ENCODE assay signal across 12 cellular contexts in genomic region chr1:32801096-32801713, GRCh38. TPM values are rescaled to one million over a fixed set of nuclear protein-coding genes. Genes with fewer than 3 reads are reported as not detected.
DNase-seq lines count a peak whose midpoint lies in the region; ATAC-seq, FAIRE-seq and TF ChIP-seq lines count a peak whose summit lies in the region.
"Had no signal": no experiment of that assay in that cellular context is flagged by ENCODE, and none has a peak within 500 bp of the region (broad histone marks: within the 10 kb centered on the region; RNA-seq: fewer than 3 reads in every experiment).

No MANE protein-coding gene starts in this region.

- DNase-seq in IMR-90 (peak; percentile 90), WTC11 (ENCODE audit: low spot score) (no peak), astrocyte (ENCODE audit: low read depth) (peak; percentile 91), osteocyte (ENCODE audit: extremely low spot score, unreplicated experiment) (no peak), erythroblast (lab: John Stamatoyannopoulos, UW) (no peak), SW 1271 (lab: John Stamatoyannopoulos, UW) (no peak)
- DNase-seq: anterior cingulate cortex, lower lobe of right lung had no signal

- H3K4me1 Mint-ChIP-seq in WTC11: no peaks in the 10 kb centered on the region
- peaks cover 21% of the 10 kb centered on the region for H3K4me1 Mint-ChIP-seq in astrocyte (ENCODE audit: low read depth, unreplicated experiment)
- peaks cover 36% of the 10 kb centered on the region for H3K4me1 Mint-ChIP-seq in osteocyte (ENCODE audit: unreplicated experiment)

- no peak for TF ChIP-seq RAD21 in IMR-90 (IDR thresholded peaks at IDR 0.05; ENCODE audit: low read length)

- H2AFZ ChIP-seq in IMR-90 (replicated peaks; ENCODE audit: low read length, poor library complexity) (no peak overlapping the region), astrocyte (ENCODE audit: low read depth, low read length) (no peak overlapping the region)

- no peak overlapping the region for H3K4me3 ChIP-seq in IMR-90 (ENCODE audit: insufficient read depth, low read depth, low read length)
- peak overlapping the region; percentile 13 for H3K4me3 ChIP-seq in astrocyte (ENCODE audit: insufficient read depth, low read depth, low read length)
- H3K4me3 ChIP-seq: K562, lower lobe of right lung, right atrium auricular region had no signal

- no peak overlapping the region for H4K91ac ChIP-seq in IMR-90 (ENCODE audit: insufficient read depth, low read depth, low read length)

- H3K79me1 ChIP-seq in IMR-90 (ENCODE audit: low read depth in 1 of 2, low read length in 2 of 2): peaks cover 28 to 58% of the 10 kb centered on the region in 2 experiments

- ATAC-seq in IMR-90 (ENCODE audit: low read depth) (peak; percentile 61), WTC11 (no peak), HG03354 (IDR thresholded peaks at IDR 0.05; ENCODE audit: poor library complexity, severe bottlenecking, unreplicated experiment) (no peak), SK-N-SH treated with all-trans-retinoic acid at 6 μM for 48 hours (no peak)
- ATAC-seq: lower lobe of right lung had no signal

- H3K9me3 Mint-ChIP-seq in WTC11: peaks cover 8% of the 10 kb centered on the region
- H3K9me3 Mint-ChIP-seq in astrocyte (ENCODE audit: unreplicated experiment): no peaks in the 10 kb centered on the region
- H3K9me3 Mint-ChIP-seq in osteocyte (ENCODE audit: unreplicated experiment): no peaks in the 10 kb centered on the region

- peak; percentile 86 for FAIRE-seq in astrocyte (lab: Jason Lieb, UNC)
- FAIRE-seq: K562 had no signal

- H4K20me1 ChIP-seq in IMR-90 (ENCODE audit: insufficient read depth, low read length) (peaks cover 50% of the 10 kb centered on the region), astrocyte (ENCODE audit: insufficient read depth, low read length) (peaks cover 8% of the 10 kb centered on the region)

- intact Hi-C loops in IMR-90 (cut with micrococcal nuclease): no loop called here

- H3K18ac ChIP-seq in IMR-90 (ENCODE audit: low read depth, low read length): peak overlapping the region; percentile 26; the same call in 1 of the 2 replicates

- TF ChIP-seq CTCF in IMR-90 (conservative IDR thresholded peaks at IDR 0.05; ENCODE audit: low read depth, low read length): no peak
- no peak for TF ChIP-seq CTCF in WTC11 (IDR thresholded peaks at IDR 0.05)
- TF ChIP-seq CTCF in astrocyte (IDR thresholded peaks at IDR 0.05; ENCODE audit: insufficient read depth, low read depth, low read length): no peak
- TF ChIP-seq CTCF in osteocyte (IDR thresholded peaks at IDR 0.05): no peak

- dilution Hi-C loops in IMR-90 (cut with HindIII; ENCODE audit: low sequenced_read_pairs, unreplicated experiment): no loop called here

- no peak overlapping the region for H4K5ac ChIP-seq in IMR-90 (ENCODE audit: low read depth, low read length)

- H2AK9ac ChIP-seq in IMR-90 (replicated peaks; ENCODE audit: low read depth, low read length, poor library complexity): no peak overlapping the region

- TF ChIP-seq POLR2A in IMR-90 (IDR thresholded peaks at IDR 0.05; ENCODE audit: low read depth, low read length): no peak
- TF ChIP-seq POLR2A in erythroblast (IDR thresholded peaks at IDR 0.05; ENCODE audit: low read length): no peak

- peaks cover 33% of the 10 kb centered on the region for H3K79me2 ChIP-seq in astrocyte (ENCODE audit: insufficient read depth, low read length)

- peaks cover 70% of the 10 kb centered on the region for H3K36me3 Mint-ChIP-seq in WTC11
- peaks cover 38% of the 10 kb centered on the region for H3K36me3 Mint-ChIP-seq in astrocyte (ENCODE audit: low read depth, unreplicated experiment)
- peaks cover 50% of the 10 kb centered on the region for H3K36me3 Mint-ChIP-seq in osteocyte (ENCODE audit: unreplicated experiment)

- no peaks in the 10 kb centered on the region for H3K9me3 ChIP-seq in IMR-90 (ENCODE audit: control insufficient read depth, insufficient read depth, low read length)
- H3K9me3 ChIP-seq in astrocyte (ENCODE audit: insufficient read depth, low read depth, low read length): no peaks in the 10 kb centered on the region
- H3K9me3 ChIP-seq: lower lobe of right lung, right atrium auricular region had no signal

- POLR2A ChIA-PET in IMR-90 (lab: Charles Lee; ENCODE audit: unreplicated experiment) (no interaction called here), WTC11 (lab: Charles Lee) (no interaction called here)

- H3K4me2 ChIP-seq in IMR-90 (ENCODE audit: low read depth, low read length): peak overlapping the region; percentile 56; the same call in 1 of the 2 replicates
- peak overlapping the region; percentile 65 for H3K4me2 ChIP-seq in astrocyte (ENCODE audit: low read length)

- H3K27me3 ChIP-seq in IMR-90 (ENCODE audit: control insufficient read depth, insufficient read depth, low read length) (no peaks in the 10 kb centered on the region), astrocyte (ENCODE audit: insufficient read depth, low read length) (no peaks in the 10 kb centered on the region)
- H3K27me3 ChIP-seq: right atrium auricular region had no signal

- H2BK120ac ChIP-seq in IMR-90 (ENCODE audit: low read depth, low read length): no peak overlapping the region

- H2BK15ac ChIP-seq in IMR-90 (ENCODE audit: low read depth, low read length): no peak overlapping the region

- peak overlapping the region; percentile 12; the same call in 1 of the 2 replicates for H2AK5ac ChIP-seq in IMR-90 (ENCODE audit: low read depth, low read length)

- H3K9me1 ChIP-seq in IMR-90 (ENCODE audit: insufficient read depth, low read length): no peaks in the 10 kb centered on the region; the same call in 1 of the 2 replicates

- H3K27me3 Mint-ChIP-seq in WTC11 (ENCODE audit: low read depth) (no peaks in the 10 kb centered on the region), astrocyte (ENCODE audit: low read depth, unreplicated experiment) (no peaks in the 10 kb centered on the region), osteocyte (ENCODE audit: unreplicated experiment) (no peaks in the 10 kb centered on the region)

- CTCF ChIA-PET in IMR-90 (lab: Yijun Ruan, JAX) (no interaction called here), WTC11 (lab: Charles Lee) (no interaction called here)

- H3K23ac ChIP-seq in IMR-90 (ENCODE audit: low read depth, low read length): no peak overlapping the region

- peaks cover 18% of the 10 kb centered on the region; the same call in 1 of the 2 replicates for H3K4me1 ChIP-seq in IMR-90 (ENCODE audit: control insufficient read depth, insufficient read depth, low read length)
- peaks cover 46% of the 10 kb centered on the region for H3K4me1 ChIP-seq in astrocyte (ENCODE audit: insufficient read depth, low read length)
- H3K4me1 ChIP-seq: right atrium auricular region had no signal

- no peak overlapping the region for H3K4ac ChIP-seq in IMR-90 (ENCODE audit: low read depth, low read length)

- H2BK5ac ChIP-seq in IMR-90 (ENCODE audit: low read depth, low read length, poor library complexity, severe bottlenecking): peak overlapping the region; percentile 81

- no peak overlapping the region for H3K56ac ChIP-seq in IMR-90 (ENCODE audit: extremely low read depth, insufficient read depth, low read length)

- no peak overlapping the region for H3K4me3 Mint-ChIP-seq in WTC11
- no peak overlapping the region for H3K4me3 Mint-ChIP-seq in astrocyte (ENCODE audit: unreplicated experiment)
- H3K4me3 Mint-ChIP-seq in osteocyte (ENCODE audit: unreplicated experiment): no peak overlapping the region

- H3K27ac Mint-ChIP-seq in WTC11 (peak overlapping the region; percentile 23; the same call in 1 of the 2 replicates), astrocyte (ENCODE audit: unreplicated experiment) (peak overlapping the region; percentile 23), osteocyte (ENCODE audit: unreplicated experiment) (peak overlapping the region; percentile 38)

- BruUV-seq in IMR-90 (replicated peaks; lab: Mats Ljungman, UMichigan): no TSS peak

- H3K9ac ChIP-seq in IMR-90 (ENCODE audit: low read depth, low read length) (no peak overlapping the region), astrocyte (ENCODE audit: low read length) (peak overlapping the region; percentile 52)

- H3K36me3 ChIP-seq in IMR-90 (ENCODE audit: control insufficient read depth, insufficient read depth, low read length) (peaks cover 30% of the 10 kb centered on the region), astrocyte (ENCODE audit: insufficient read depth, low read length) (peaks cover 13% of the 10 kb centered on the region)

- no peak overlapping the region for H2BK20ac ChIP-seq in IMR-90 (ENCODE audit: low read depth, low read length)

- H3K27ac ChIP-seq in IMR-90 (ENCODE audit: insufficient read depth, low read length) (peak overlapping the region; percentile 21; the same call in 1 of the 2 replicates), astrocyte (ENCODE audit: low read depth, low read length) (peak overlapping the region; percentile 93)
- H3K27ac ChIP-seq: lower lobe of right lung, right atrium auricular region had no signal

- WGBS in IMR-90 (ENCODE audit: extremely low coverage in 2 of 2, insufficient read length in 1 of 2), 2 experiments: 100% methylated on average over 1 of the region's 9 CpGs; no CpG with 5 or more reads in 1 of the 2 experiments

- H3K14ac ChIP-seq in IMR-90 (replicated peaks; ENCODE audit: low read depth, low read length): no peak overlapping the region

- in situ Hi-C loops in IMR-90 (cut with MboI; ENCODE audit: low sequenced_read_pairs): no loop called here

- no peak overlapping the region for H4K8ac ChIP-seq in IMR-90 (ENCODE audit: low read depth in 2 of 2, low read length in 2 of 2)

TF ChIP-seq in IMR-90, 13 proteins besides CTCF, POLR2A, EP300 and RAD21:
- peak; percentile 68 for TF ChIP-seq FOS (IDR thresholded peaks at IDR 0.05; ENCODE audit: low read depth, low read length)
- no peak for TF ChIP-seq CHD1 (IDR thresholded peaks at IDR 0.05; ENCODE audit: low read depth, low read length)

TF ChIP-seq in SK-N-SH treated with all-trans-retinoic acid at 6 μM for 48 hours, 23 proteins besides CTCF, POLR2A, EP300 and RAD21 (continues in another document):
- no peak for TF ChIP-seq BACH2 (CRISPR knock-in tag; IDR thresholded peaks at IDR 0.05; ENCODE audit: borderline replicate concordance)
- no peak for TF ChIP-seq ZFP3 (CRISPR knock-in tag; IDR thresholded peaks at IDR 0.05)
- TF ChIP-seq ISL1 (CRISPR knock-in tag; IDR thresholded peaks at IDR 0.05): no peak
- TF ChIP-seq ZC3H10 (CRISPR knock-in tag; IDR thresholded peaks at IDR 0.05): no peak
- TF ChIP-seq GLIS3 (CRISPR knock-in tag; IDR thresholded peaks at IDR 0.05): no peak

RNA-seq across cellular contexts. Expression of gene YARS1, which starts 16.0 kb away (rescaled TPM):
- total RNA-seq in IMR-90 (2012; rRNA removed) (149 and 166 TPM in 2 replicates), WTC11 (2021) (142 to 197 TPM (median 154 TPM) in 3 replicates), astrocyte (214 and 219 TPM in 2 replicates), osteocyte (177 and 191 TPM in 2 replicates)
- polyA plus RNA-seq in IMR-90 (2012; rRNA removed): 62.3 and 100 TPM in 2 replicates
- 44.6 and 66.2 TPM in 2 replicates for polyA plus RNA-seq in IMR-90 (2012; cell fraction: cytosol; rRNA removed)
- polyA plus RNA-seq in IMR-90 (2012; cell fraction: nucleus; rRNA removed; ENCODE audit: low replicate concordance): 61.1 and 163 TPM in 2 replicates

RNA-seq across cellular contexts. Expression of gene S100PBP, which starts 16.2 kb away (rescaled TPM):
- total RNA-seq in IMR-90 (2012; rRNA removed) (20.3 and 25.8 TPM in 2 replicates), WTC11 (2021) (62.9 to 73.2 TPM (median 70.2 TPM) in 3 replicates), astrocyte (39.9 and 40.3 TPM in 2 replicates), osteocyte (49.8 and 54.4 TPM in 2 replicates)
- 12.6 and 13.9 TPM in 2 replicates for polyA plus RNA-seq in IMR-90 (2012; rRNA removed)
- 2.6 and 4.5 TPM in 2 replicates for polyA plus RNA-seq in IMR-90 (2012; cell fraction: cytosol; rRNA removed)
- 8.9 and 48.4 TPM in 2 replicates for polyA plus RNA-seq in IMR-90 (2012; cell fraction: nucleus; rRNA removed; ENCODE audit: low replicate concordance)

Comparison
In these comparisons a context has a peak if more than half of its experiments do, and no peak if none do; other contexts are left out.
1. DNase-seq: peak in IMR-90 (single experiment) and astrocyte (single experiment); none in WTC11 (single experiment), osteocyte (single experiment), erythroblast (0 of 2) and SW 1271 (0 of 2).
2. Peak in every context shown above with its lines, with median percentiles within 50 percentile points of each other: H3K27ac Mint-ChIP-seq.